In genomic region chr2:47653036-47653435, GRCh38 we compare ENCODE assay signal across 29 cellular contexts.
"Had no signal": no experiment of that assay in that cellular context is flagged by ENCODE, and none has a peak within 500 bp of the region (broad histone marks: within the 10 kb centered on the region; RNA-seq: fewer than 3 reads in every experiment).

No MANE protein-coding gene starts in this region.

- DNase-seq: hypothalamus; immature natural killer cell; kidney; left colon; left lung; lower lobe of right lung; mammary epithelial cell; mesenchymal stem cell; naive B cell; natural killer cell; nephron progenitor cell; occipital lobe; psoas muscle; right lobe of liver; stimulated activated CD4-positive, alpha-beta T cell treated with anti-CD3 and anti-CD28 coated beads, Interleukin-1b, Interleukin-23, amount 100 ng/mL, for 48 hours; stimulated activated CD4-positive, alpha-beta T cell treated with anti-CD3 and anti-CD28 coated beads, Interleukin-2, amount 100 ng/mL, for 48 hours; stimulated activated CD4-positive, alpha-beta T cell treated with anti-CD3 and anti-CD28 coated beads, Interleukin-4, amount 100 ng/mL, for 4 hours; stimulated activated CD8-positive, alpha-beta memory T cell treated with anti-CD3 and anti-CD28 coated beads, Interleukin-4, amount 100 ng/mL, for 48 hours; stimulated activated naive CD4-positive, alpha-beta T cell treated with Interleukin-2 at 50 U/mL for 16 hours; stimulated activated naive CD8-positive, alpha-beta T cell treated with anti-CD3 and anti-CD28 coated beads, Interleukin-15, amount 100 ng/mL, for 72 hours; substantia nigra; upper lobe of left lung had no signal

- H3K4me2 ChIP-seq: neural progenitor cell, smooth muscle cell had no signal

- H3K4me1 ChIP-seq: lower lobe of right lung, psoas muscle, right atrium auricular region, right lobe of liver had no signal

- H3K27ac ChIP-seq: left lung, lower lobe of right lung, neural progenitor cell, neutrophil, parathyroid adenoma, psoas muscle, right atrium auricular region, right lobe of liver, upper lobe of left lung had no signal

- H2AFZ ChIP-seq: neural progenitor cell, parathyroid adenoma had no signal

- ATAC-seq: left colon; left lung; lower lobe of right lung; natural killer cell; psoas muscle; right lobe of liver; stimulated activated memory B cell treated with anti-CD40 and anti-IgM and Interleukin-4, amounts not matched to agents 10 μg/mL and 1 μg/mL and 100 μg/mL, for 72 hours; stimulated activated naive CD8-positive, alpha-beta T cell treated with anti-CD3 and anti-CD28 coated beads, Interleukin-15, amount 100 ng/mL, for 72 hours had no signal

- H3K36me3 ChIP-seq: left lung, lower lobe of right lung, neural progenitor cell, neutrophil, right atrium auricular region, right lobe of liver, tibial nerve, upper lobe of left lung had no signal

- H3K79me2 ChIP-seq: parathyroid adenoma had no signal

- H3K9me3 ChIP-seq: left lung, lower lobe of right lung, neutrophil, psoas muscle, right atrium auricular region, right lobe of liver, tibial nerve, upper lobe of left lung had no signal

- H3K9ac ChIP-seq: neural progenitor cell, parathyroid adenoma had no signal

- H3K27me3 ChIP-seq: left lung, neural progenitor cell, neutrophil, right atrium auricular region, right lobe of liver, tibial nerve, upper lobe of left lung had no signal

- H3K4me3 ChIP-seq: left lung, lower lobe of right lung, neural progenitor cell, psoas muscle, right atrium auricular region, right lobe of liver, smooth muscle cell, tibial nerve, upper lobe of left lung had no signal
